Comparison of ENCODE assay signal across 9 cellular contexts in genomic region chr1:147496571-147496970, GRCh38. TPM values are rescaled to one million over a fixed set of nuclear protein-coding genes. Genes with fewer than 3 reads are reported as not detected.
DNase-seq lines count a peak whose midpoint lies in the region; ATAC-seq and TF ChIP-seq lines count a peak whose summit lies in the region.
"Had no signal": no experiment of that assay in that cellular context is flagged by ENCODE, and none has a peak within 500 bp of the region (broad histone marks: within the 10 kb centered on the region; RNA-seq: fewer than 3 reads in every experiment).

No MANE protein-coding gene starts in this region.

- TF ChIP-seq POLR2A in ovary (IDR thresholded peaks at IDR 0.05), result no peak

- no peaks in the 10 kb centered on the region for H3K27me3 ChIP-seq in MM.1S (replicated peaks; ENCODE audit: insufficient read depth, low read length)
- no peaks in the 10 kb centered on the region for H3K27me3 ChIP-seq in endodermal cell (ENCODE audit: control insufficient read depth, insufficient read depth, low read length, poor library complexity, severe bottlenecking)
- H3K27me3 ChIP-seq in ovary, result no peaks in the 10 kb centered on the region
- no peaks in the 10 kb centered on the region for H3K27me3 ChIP-seq in CD4-positive, alpha-beta T cell (ENCODE audit: control insufficient read depth, insufficient read depth, low read length)

- H3K4me3 ChIP-seq in MM.1S (ENCODE audit: low read length) (no peak overlapping the region), endodermal cell (ENCODE audit: low read length) (no peak overlapping the region), ovary (no peak overlapping the region)

- intact Hi-C loops in ovary (cut with DNase I), result loop anchor here (5.0 kb wide), 3 partner anchors 131 to 396 kb away; no protein-coding TSS in a partner anchor
- intact Hi-C loops in CD4-positive, alpha-beta T cell (cut with DNase I, micrococcal nuclease), result loop anchor here in 1 of 2 experiments (1.0 kb wide), 1 partner anchor 396 kb away; no protein-coding TSS in a partner anchor

- POLR2A ChIA-PET in CD4-positive, alpha-beta T cell (lab: Charles Lee), result interaction anchor here (1.1 kb wide), 1 partner anchor 103 kb away, joined by 3 read pairs; no protein-coding TSS in a partner anchor

- no peaks in the 10 kb centered on the region for H4K20me1 ChIP-seq in MM.1S (ENCODE audit: insufficient read depth, low read length)

- H3K4me3 Mint-ChIP-seq in endodermal cell, result no peak overlapping the region
- no peak overlapping the region for H3K4me3 Mint-ChIP-seq in CD4-positive, alpha-beta T cell

- H3K27me3 Mint-ChIP-seq in endodermal cell (ENCODE audit: insufficient read depth), result peaks cover 1% of the 10 kb centered on the region
- H3K27me3 Mint-ChIP-seq in CD4-positive, alpha-beta T cell, result peaks cover 12% of the 10 kb centered on the region

- H2AFZ ChIP-seq in MM.1S (ENCODE audit: low read length), result no peak overlapping the region

- H3K4me1 Mint-ChIP-seq in endodermal cell, result no peaks in the 10 kb centered on the region
- no peaks in the 10 kb centered on the region for H3K4me1 Mint-ChIP-seq in CD4-positive, alpha-beta T cell (ENCODE audit: low read depth)

- CTCF ChIA-PET in CD4-positive, alpha-beta T cell (lab: Charles Lee), result interaction anchor here (1.0 to 2.1 kb wide), 4 partner anchors 11 to 396 kb away, joined by 3 to 7 read pairs (median 4); no protein-coding TSS in a partner anchor

- H3K9me3 ChIP-seq in MM.1S (replicated peaks; ENCODE audit: insufficient read depth, low read length), result no peaks in the 10 kb centered on the region
- H3K9me3 ChIP-seq in endodermal cell (ENCODE audit: control insufficient read depth, low read length), result no peaks in the 10 kb centered on the region
- no peaks in the 10 kb centered on the region for H3K9me3 ChIP-seq in ovary
- no peaks in the 10 kb centered on the region for H3K9me3 ChIP-seq in CD4-positive, alpha-beta T cell (ENCODE audit: control insufficient read depth, low read length)

- H3K4me2 ChIP-seq in MM.1S (ENCODE audit: low read depth, low read length), result no peak overlapping the region

- H3K9me3 Mint-ChIP-seq in endodermal cell, result no peaks in the 10 kb centered on the region
- no peaks in the 10 kb centered on the region for H3K9me3 Mint-ChIP-seq in CD4-positive, alpha-beta T cell

- H3K9me2 ChIP-seq in MM.1S (replicated peaks; ENCODE audit: insufficient read depth, low read length), result no peaks in the 10 kb centered on the region

- 84 to 85% methylated on average over 3 to 4 of the region's 4 CpGs for WGBS in endodermal cell (ENCODE audit: insufficient coverage in 1 of 2, insufficient read length in 1 of 2), 2 experiments
- 7 to 13% (median 11%) methylated on average over 4 of the region's 4 CpGs for WGBS in ovary, 3 donors

- H3K36me3 Mint-ChIP-seq in endodermal cell (ENCODE audit: low read depth), result no peaks in the 10 kb centered on the region
- H3K36me3 Mint-ChIP-seq in CD4-positive, alpha-beta T cell (ENCODE audit: low read depth), result no peaks in the 10 kb centered on the region

- no peak for TF ChIP-seq EP300 in ovary (IDR thresholded peaks at IDR 0.05)

- no peak overlapping the region for H3K27ac ChIP-seq in MM.1S (ENCODE audit: low read length)
- H3K27ac ChIP-seq in endodermal cell (ENCODE audit: low read depth, low read length), result no peak overlapping the region
- no peak overlapping the region for H3K27ac ChIP-seq in ovary
- no peak overlapping the region for H3K27ac ChIP-seq in CD4-positive, alpha-beta T cell (ENCODE audit: low read depth, low read length)

- H3K36me3 ChIP-seq in MM.1S (replicated peaks; ENCODE audit: insufficient read depth, low read length), result no peaks in the 10 kb centered on the region
- H3K36me3 ChIP-seq in endodermal cell (ENCODE audit: control insufficient read depth, insufficient read depth, low read length), result no peaks in the 10 kb centered on the region
- no peaks in the 10 kb centered on the region for H3K36me3 ChIP-seq in ovary

- no peak overlapping the region for H3K27ac Mint-ChIP-seq in endodermal cell
- H3K27ac Mint-ChIP-seq in CD4-positive, alpha-beta T cell, result no peak overlapping the region

- H3F3A ChIP-seq in MM.1S (ENCODE audit: insufficient read depth, low read length), result no peaks in the 10 kb centered on the region

- ATAC-seq in HG03097 (IDR thresholded peaks at IDR 0.05; ENCODE audit: low FRiP score, unreplicated experiment) (no peak), GM19395 (IDR thresholded peaks at IDR 0.05; ENCODE audit: unreplicated experiment) (no peak)
- no peak for ATAC-seq in CD4-positive, alpha-beta T cell (ENCODE audit: poor library complexity)

- TF ChIP-seq CTCF in MM.1S (IDR thresholded peaks at IDR 0.05; ENCODE audit: low read length) (peak; percentile 32), endodermal cell (conservative IDR thresholded peaks at IDR 0.05) (peak; percentile 66), ovary (IDR thresholded peaks at IDR 0.05) (peak in 2 of 3 donors; percentile 12 to 36)
- TF ChIP-seq CTCF in CD4-positive, alpha-beta T cell (IDR thresholded peaks at IDR 0.05), result no peak

- H3K4me1 ChIP-seq in MM.1S (ENCODE audit: low read length), result no peaks in the 10 kb centered on the region
- no peaks in the 10 kb centered on the region for H3K4me1 ChIP-seq in endodermal cell (ENCODE audit: control insufficient read depth, insufficient read depth, low read length)
- peaks cover 5% of the 10 kb centered on the region for H3K4me1 ChIP-seq in ovary (ENCODE audit: insufficient read depth)

- H3K79me2 ChIP-seq in MM.1S (ENCODE audit: low read length), result no peaks in the 10 kb centered on the region

- DNase-seq in Daoy (ENCODE audit: low read depth), result peak; percentile 65
- DNase-seq in MM.1S, result no peak
- DNase-seq in endodermal cell, result peak; percentile 70
- DNase-seq in ovary, result peak; percentile 43 to 64 (median 52)
- DNase-seq in activated CD4-positive, alpha-beta T cell treated with anti-CD3 and anti-CD28 coated beads for 4 hours, result no peak
- no peak for DNase-seq in CD4-positive, alpha-beta T cell
- DNase-seq: activated CD4-positive, alpha-beta T cell treated with anti-CD3 and anti-CD28 coated beads, Interleukin-2, amount 50 U/mL, for 1 hour had no signal

- H3K9ac ChIP-seq in MM.1S (ENCODE audit: low read length) (no peak overlapping the region), endodermal cell (ENCODE audit: extremely low read depth, low read length, poor library complexity, severe bottlenecking) (no peak overlapping the region)

RNA-seq across cellular contexts. Expression of gene BCL9, which starts 44.7 kb away (rescaled TPM):
- total RNA-seq in Daoy (2014; rRNA removed; shearing (Covaris generic)), result 5.6 and 19.2 TPM in 2 replicates
- 10 to 100 TPM; 63.8 to 77.5 TPM for total RNA-seq in endodermal cell
- 53.2 TPM for polyA plus RNA-seq in endodermal cell (2013, experiment 1 of 2)
- 51.7 TPM for polyA plus RNA-seq in endodermal cell (2013, experiment 2 of 2)
- total RNA-seq in ovary, result 10 to 100 TPM in 6 of 7 donors, 1 to 10 TPM in 1; 9.3 to 37.9 (median 31.8) TPM
- polyA plus RNA-seq in ovary, result 10 to 100 TPM; 10.8 to 32.9 TPM
- total RNA-seq in CD4-positive, alpha-beta T cell, result 1 to 10 TPM; 9.2 TPM

Comparison
In these comparisons a context has a peak if more than half of its experiments do, and no peak if none do; other contexts are left out.
1. DNase-seq: peak in Daoy (single experiment), endodermal cell (single experiment) and ovary (5 of 5); none in MM.1S (single experiment), activated CD4-positive, alpha-beta T cell treated with anti-CD3 and anti-CD28 coated beads for 4 hours (0 of 2) and CD4-positive, alpha-beta T cell (0 of 10).